In the genomic region with DNA sequence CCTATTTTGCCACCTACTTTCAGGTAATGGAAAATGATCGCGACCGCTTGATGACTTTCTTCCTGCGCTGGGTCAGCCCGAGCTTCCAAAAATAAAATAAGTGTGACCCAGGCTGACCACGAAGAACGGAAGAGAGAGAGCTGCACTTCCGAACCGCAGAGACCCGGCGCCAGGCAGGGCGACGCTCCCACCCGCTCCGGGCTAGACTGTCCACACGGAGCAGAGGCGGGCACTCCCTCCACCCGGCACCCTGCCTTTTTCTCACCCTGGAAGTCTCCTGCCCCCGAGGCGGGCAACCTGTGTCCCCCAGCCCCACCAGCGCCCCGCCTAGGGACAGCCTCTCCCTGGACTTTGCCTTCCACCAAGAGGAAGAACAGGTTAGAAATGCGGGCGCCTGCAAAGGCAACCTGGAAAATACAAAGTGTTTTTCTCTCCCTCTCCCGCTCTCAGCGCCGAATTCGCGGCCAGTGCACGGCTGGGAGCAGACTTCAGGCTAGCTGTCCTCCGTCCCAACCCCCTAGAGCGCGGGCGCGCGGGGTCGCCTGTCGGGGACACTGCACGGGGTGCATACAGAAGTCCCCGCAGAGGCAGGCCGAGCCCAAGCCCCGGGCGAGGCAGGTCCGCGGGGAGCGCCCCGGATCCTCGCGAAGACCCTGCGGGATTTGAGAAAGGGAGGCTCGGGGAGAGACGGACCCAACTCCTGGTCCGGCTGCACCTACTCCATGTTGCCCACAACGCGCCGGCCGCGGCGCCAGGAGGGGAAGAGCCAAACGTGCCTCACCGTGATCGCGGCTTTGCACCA, we compare ENCODE assay signal across 1 cellular context.
A peak's percentile ranks its signal among the peaks of the same experiment; 100 is the strongest.
TF ChIP-seq lines count a peak whose summit lies in the region.

No MANE protein-coding gene starts in this region.

TF ChIP-seq in K562, 482 proteins besides CTCF, POLR2A, EP300 and RAD21 (continued from another document):
- TF ChIP-seq, protein P1, sequence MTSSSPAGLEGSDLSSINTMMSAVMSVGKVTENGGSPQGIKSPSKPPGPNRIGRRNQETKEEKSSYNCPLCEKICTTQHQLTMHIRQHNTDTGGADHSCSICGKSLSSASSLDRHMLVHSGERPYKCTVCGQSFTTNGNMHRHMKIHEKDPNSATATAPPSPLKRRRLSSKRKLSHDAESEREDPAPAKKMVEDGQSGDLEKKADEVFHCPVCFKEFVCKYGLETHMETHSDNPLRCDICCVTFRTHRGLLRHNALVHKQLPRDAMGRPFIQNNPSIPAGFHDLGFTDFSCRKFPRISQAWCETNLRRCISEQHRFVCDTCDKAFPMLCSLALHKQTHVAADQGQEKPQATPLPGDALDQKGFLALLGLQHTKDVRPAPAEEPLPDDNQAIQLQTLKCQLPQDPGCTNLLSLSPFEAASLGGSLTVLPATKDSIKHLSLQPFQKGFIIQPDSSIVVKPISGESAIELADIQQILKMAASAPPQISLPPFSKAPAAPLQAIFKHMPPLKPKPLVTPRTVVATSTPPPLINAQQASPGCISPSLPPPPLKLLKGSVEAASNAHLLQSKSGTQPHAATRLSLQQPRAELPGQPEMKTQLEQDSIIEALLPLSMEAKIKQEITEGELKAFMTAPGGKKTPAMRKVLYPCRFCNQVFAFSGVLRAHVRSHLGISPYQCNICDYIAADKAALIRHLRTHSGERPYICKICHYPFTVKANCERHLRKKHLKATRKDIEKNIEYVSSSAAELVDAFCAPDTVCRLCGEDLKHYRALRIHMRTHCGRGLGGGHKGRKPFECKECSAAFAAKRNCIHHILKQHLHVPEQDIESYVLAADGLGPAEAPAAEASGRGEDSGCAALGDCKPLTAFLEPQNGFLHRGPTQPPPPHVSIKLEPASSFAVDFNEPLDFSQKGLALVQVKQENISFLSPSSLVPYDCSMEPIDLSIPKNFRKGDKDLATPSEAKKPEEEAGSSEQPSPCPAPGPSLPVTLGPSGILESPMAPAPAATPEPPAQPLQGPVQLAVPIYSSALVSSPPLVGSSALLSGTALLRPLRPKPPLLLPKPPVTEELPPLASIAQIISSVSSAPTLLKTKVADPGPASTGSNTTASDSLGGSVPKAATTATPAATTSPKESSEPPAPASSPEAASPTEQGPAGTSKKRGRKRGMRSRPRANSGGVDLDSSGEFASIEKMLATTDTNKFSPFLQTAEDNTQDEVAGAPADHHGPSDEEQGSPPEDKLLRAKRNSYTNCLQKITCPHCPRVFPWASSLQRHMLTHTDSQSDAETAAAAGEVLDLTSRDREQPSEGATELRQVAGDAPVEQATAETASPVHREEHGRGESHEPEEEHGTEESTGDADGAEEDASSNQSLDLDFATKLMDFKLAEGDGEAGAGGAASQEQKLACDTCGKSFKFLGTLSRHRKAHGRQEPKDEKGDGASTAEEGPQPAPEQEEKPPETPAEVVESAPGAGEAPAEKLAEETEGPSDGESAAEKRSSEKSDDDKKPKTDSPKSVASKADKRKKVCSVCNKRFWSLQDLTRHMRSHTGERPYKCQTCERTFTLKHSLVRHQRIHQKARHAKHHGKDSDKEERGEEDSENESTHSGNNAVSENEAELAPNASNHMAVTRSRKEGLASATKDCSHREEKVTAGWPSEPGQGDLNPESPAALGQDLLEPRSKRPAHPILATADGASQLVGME (CRISPR knock-in tag; IDR thresholded peaks at IDR 0.05) = no peak
- TF ChIP-seq, protein P2, sequence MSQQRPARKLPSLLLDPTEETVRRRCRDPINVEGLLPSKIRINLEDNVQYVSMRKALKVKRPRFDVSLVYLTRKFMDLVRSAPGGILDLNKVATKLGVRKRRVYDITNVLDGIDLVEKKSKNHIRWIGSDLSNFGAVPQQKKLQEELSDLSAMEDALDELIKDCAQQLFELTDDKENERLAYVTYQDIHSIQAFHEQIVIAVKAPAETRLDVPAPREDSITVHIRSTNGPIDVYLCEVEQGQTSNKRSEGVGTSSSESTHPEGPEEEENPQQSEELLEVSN (IDR thresholded peaks at IDR 0.05; ENCODE audit: borderline replicate concordance in 1 of 2, extremely low read depth in 1 of 2, insufficient read depth in 1 of 2, insufficient read length in 1 of 2, low read depth in 1 of 2, low read length in 1 of 2, poor library complexity in 1 of 2, severe bottlenecking in 1 of 2) = peak in 1 of 2 experiments; percentile 32
- TF ChIP-seq RBBP5 (IDR thresholded peaks at IDR 0.05; ENCODE audit: borderline replicate concordance, insufficient read depth, low read length, poor library complexity, severe bottlenecking) = peak; percentile 17
- TF ChIP-seq CHD1 (IDR thresholded peaks at IDR 0.05; ENCODE audit: low read length) = peak; percentile 38
- TF ChIP-seq YY1 (IDR thresholded peaks at IDR 0.05; ENCODE audit: borderline replicate concordance in 1 of 3, control insufficient read depth in 1 of 3, extremely low read depth in 1 of 3, insufficient read depth in 3 of 3, insufficient read length in 1 of 3, insufficient replicate concordance in 2 of 3, low read depth in 1 of 3, low read length in 2 of 3) = peak in 1 of 3 experiments; percentile 24
- no peak for TF ChIP-seq NFATC3 (IDR thresholded peaks at IDR 0.05)
- TF ChIP-seq, protein P3, sequence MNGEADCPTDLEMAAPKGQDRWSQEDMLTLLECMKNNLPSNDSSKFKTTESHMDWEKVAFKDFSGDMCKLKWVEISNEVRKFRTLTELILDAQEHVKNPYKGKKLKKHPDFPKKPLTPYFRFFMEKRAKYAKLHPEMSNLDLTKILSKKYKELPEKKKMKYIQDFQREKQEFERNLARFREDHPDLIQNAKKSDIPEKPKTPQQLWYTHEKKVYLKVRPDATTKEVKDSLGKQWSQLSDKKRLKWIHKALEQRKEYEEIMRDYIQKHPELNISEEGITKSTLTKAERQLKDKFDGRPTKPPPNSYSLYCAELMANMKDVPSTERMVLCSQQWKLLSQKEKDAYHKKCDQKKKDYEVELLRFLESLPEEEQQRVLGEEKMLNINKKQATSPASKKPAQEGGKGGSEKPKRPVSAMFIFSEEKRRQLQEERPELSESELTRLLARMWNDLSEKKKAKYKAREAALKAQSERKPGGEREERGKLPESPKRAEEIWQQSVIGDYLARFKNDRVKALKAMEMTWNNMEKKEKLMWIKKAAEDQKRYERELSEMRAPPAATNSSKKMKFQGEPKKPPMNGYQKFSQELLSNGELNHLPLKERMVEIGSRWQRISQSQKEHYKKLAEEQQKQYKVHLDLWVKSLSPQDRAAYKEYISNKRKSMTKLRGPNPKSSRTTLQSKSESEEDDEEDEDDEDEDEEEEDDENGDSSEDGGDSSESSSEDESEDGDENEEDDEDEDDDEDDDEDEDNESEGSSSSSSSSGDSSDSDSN (IDR thresholded peaks at IDR 0.05; ENCODE audit: borderline replicate concordance in 1 of 2, low read depth in 2 of 2, low read length in 2 of 2) = peak; percentile 19 to 48; a peak in 1 of 4 replicates
- TF ChIP-seq ETV1 (tag; conservative IDR thresholded peaks at IDR 0.05; ENCODE audit: low read depth) = peak; percentile 61
- TF ChIP-seq MEF2A (IDR thresholded peaks at IDR 0.05; ENCODE audit: control insufficient read depth, low read depth, low read length) = peak; percentile 84
- TF ChIP-seq PPARD (CRISPR knock-in tag; IDR thresholded peaks at IDR 0.05) = no peak
- no peak for TF ChIP-seq STAT5B (CRISPR knock-in tag; IDR thresholded peaks at IDR 0.05)
- peak; percentile 27; the same call in 1 of the 2 replicates for TF ChIP-seq L3MBTL2 (IDR thresholded peaks at IDR 0.05)
- TF ChIP-seq MEF2D (tag; conservative IDR thresholded peaks at IDR 0.05; ENCODE audit: low read depth) = peak; percentile 51; the same call in 1 of the 2 replicates
- TF ChIP-seq RBFOX2 (IDR thresholded peaks at IDR 0.05; ENCODE audit: low read depth, low read length) = peak; percentile 69
- peak; percentile 68 for TF ChIP-seq POLR2G (IDR thresholded peaks at IDR 0.05; ENCODE audit: low read depth, low read length)
- no peak for TF ChIP-seq ZNF347 (CRISPR knock-in tag; IDR thresholded peaks at IDR 0.05; ENCODE audit: low read depth)
- 0 out of 2 replicates have a peak, but pooled peaks have one; percentile 4 for TF ChIP-seq ZNF431 (CRISPR knock-in tag; IDR thresholded peaks at IDR 0.05)
- peak; percentile 24 for TF ChIP-seq SAP30 (IDR thresholded peaks at IDR 0.05; ENCODE audit: borderline replicate concordance, insufficient read depth, low read depth, low read length, poor library complexity, severe bottlenecking)
- TF ChIP-seq ETV6 (IDR thresholded peaks at IDR 0.05; ENCODE audit: borderline replicate concordance in 1 of 2, low read depth in 2 of 2, low read length in 1 of 2) = 0 out of 4 replicates have a peak, but pooled peaks of 1 of the 2 experiments have one; percentile 28
- no peak for TF ChIP-seq ETV6 (CRISPR knock-in tag; IDR thresholded peaks at IDR 0.05; ENCODE audit: borderline replicate concordance)
- TF ChIP-seq, protein P4, sequence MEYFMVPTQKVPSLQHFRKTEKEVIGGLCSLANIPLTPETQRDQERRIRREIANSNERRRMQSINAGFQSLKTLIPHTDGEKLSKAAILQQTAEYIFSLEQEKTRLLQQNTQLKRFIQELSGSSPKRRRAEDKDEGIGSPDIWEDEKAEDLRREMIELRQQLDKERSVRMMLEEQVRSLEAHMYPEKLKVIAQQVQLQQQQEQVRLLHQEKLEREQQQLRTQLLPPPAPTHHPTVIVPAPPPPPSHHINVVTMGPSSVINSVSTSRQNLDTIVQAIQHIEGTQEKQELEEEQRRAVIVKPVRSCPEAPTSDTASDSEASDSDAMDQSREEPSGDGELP (CRISPR knock-in tag; IDR thresholded peaks at IDR 0.05; ENCODE audit: borderline replicate concordance) = no peak
- 0 out of 2 replicates have a peak, but pooled peaks have one; percentile 19 for TF ChIP-seq ZBTB7A (IDR thresholded peaks at IDR 0.05; ENCODE audit: borderline replicate concordance, control insufficient read depth, low read depth, low read length)
- no peak for TF ChIP-seq NFIX (CRISPR knock-in tag; IDR thresholded peaks at IDR 0.05; ENCODE audit: low read depth)
- TF ChIP-seq, protein P5, sequence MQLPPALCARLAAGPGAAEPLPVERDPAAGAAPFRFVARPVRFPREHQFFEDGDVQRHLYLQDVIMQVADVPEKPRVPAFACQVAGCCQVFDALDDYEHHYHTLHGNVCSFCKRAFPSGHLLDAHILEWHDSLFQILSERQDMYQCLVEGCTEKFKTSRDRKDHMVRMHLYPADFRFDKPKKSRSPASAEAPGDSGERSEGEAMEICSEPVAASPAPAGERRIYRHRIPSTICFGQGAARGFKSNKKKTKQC (CRISPR knock-in tag; IDR thresholded peaks at IDR 0.05) = no peak
- peak in 1 of 2 experiments; percentile 16; a peak in 1 of 4 replicates for TF ChIP-seq SIN3A (IDR thresholded peaks at IDR 0.05; ENCODE audit: borderline replicate concordance in 2 of 2, control insufficient read depth in 1 of 2, low read depth in 2 of 2, low read length in 2 of 2)
